24 cellular contexts compared by ENCODE assay signal in the genomic region with DNA sequence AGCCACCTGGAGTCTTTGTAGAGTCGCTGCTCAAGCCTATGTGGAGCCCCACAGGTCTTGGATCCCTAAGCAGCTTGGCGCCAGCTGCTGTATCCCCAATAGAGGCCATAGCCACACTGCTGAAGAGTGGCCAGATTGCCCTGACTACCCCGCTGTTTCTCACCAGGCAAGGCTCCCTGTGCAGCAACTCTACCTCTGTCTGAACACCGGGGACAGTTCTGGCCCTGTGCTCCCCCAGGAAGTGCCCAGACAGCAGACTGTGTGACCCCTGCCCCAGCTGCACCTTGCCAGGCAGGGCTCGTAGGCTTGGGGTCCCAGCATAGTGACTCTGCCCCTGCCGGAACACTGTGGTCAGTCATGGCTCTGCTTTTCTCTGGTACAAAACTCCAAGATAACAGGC. TPM values are rescaled to one million over a fixed set of nuclear protein-coding genes. Genes with fewer than 3 reads are reported as not detected.
"Had no signal": no experiment of that assay in that cellular context is flagged by ENCODE, and none has a peak within 500 bp of the region (broad histone marks: within the 10 kb centered on the region; RNA-seq: fewer than 3 reads in every experiment).

No MANE protein-coding gene starts in this region.

- DNase-seq: colonic mucosa; cortex of kidney; effector CD8-positive, alpha-beta T cell; effector memory CD8-positive, alpha-beta T cell; endodermal cell; erythroblast; esophagus squamous epithelium; foreskin fibroblast; foreskin melanocyte; gastrocnemius medialis; glutamatergic neuron; head of caudate nucleus; heart right ventricle; hippocampal formation; kidney glomerular epithelial cell; left colon; left ventricle myocardium inferior; lower lobe of right lung; mesenchymal stem cell; mucosa of descending colon had no signal

- H3K27me3 ChIP-seq: colonic mucosa, esophagus squamous epithelium, gastrocnemius medialis, heart right ventricle had no signal

- ATAC-seq: effector memory CD8-positive, alpha-beta T cell; esophagus mucosa; gastrocnemius medialis; heart right ventricle; left colon; left lobe of liver; mucosa of descending colon had no signal

- H3K27ac ChIP-seq: colonic mucosa, epithelial cell of prostate, esophagus squamous epithelium, gastrocnemius medialis, heart right ventricle, left ventricle myocardium inferior, lower lobe of right lung had no signal

- H3K4me1 ChIP-seq: colonic mucosa, esophagus squamous epithelium, gastrocnemius medialis, heart right ventricle, left ventricle myocardium inferior, lower lobe of right lung had no signal

- H3K4me3 ChIP-seq: colonic mucosa, esophagus squamous epithelium, gastrocnemius medialis, heart right ventricle, left ventricle myocardium inferior, lower lobe of right lung, mucosa of descending colon had no signal

- H3K36me3 ChIP-seq: colonic mucosa, esophagus squamous epithelium, gastrocnemius medialis, heart right ventricle, left ventricle myocardium inferior, lower lobe of right lung had no signal

- H3K9me3 ChIP-seq: colonic mucosa, gastrocnemius medialis, lower lobe of right lung, mucosa of descending colon had no signal

RNA-seq across cellular contexts. Expression of a gene that starts 53.5 kb away (rescaled TPM):
- total RNA-seq: left lobe of liver had no signal
- polyA plus RNA-seq: keratinocyte had no signal
